8 cellular contexts compared by ENCODE assay signal in genomic region chr12:66130267-66131066, GRCh38. TPM values are rescaled to one million over a fixed set of nuclear protein-coding genes. Genes with fewer than 3 reads are reported as not detected.
DNase-seq lines count a peak whose midpoint lies in the region; ATAC-seq and TF ChIP-seq lines count a peak whose summit lies in the region.

Gene LLPH, minus strand, starts transcription at chr12:66130750. Its CDS starts 1,644 bp downstream, at chr12:66129106.

- H3K9me3 ChIP-seq in ascending aorta: no peaks in the 10 kb centered on the region

- TF ChIP-seq POLR2A in GM15510 (IDR thresholded peaks at IDR 0.05; ENCODE audit: borderline replicate concordance, extremely low read depth, insufficient read length): peak; percentile 91

- H3K9ac ChIP-seq in rectal smooth muscle tissue (ENCODE audit: low read length): peak within 1 kb of the TSS; percentile 69

- H3K4me3 ChIP-seq in ascending aorta: peak within 1 kb of the TSS; percentile 82 to 98
- peak within 1 kb of the TSS; percentile 92 for H3K4me3 ChIP-seq in rectal smooth muscle tissue (ENCODE audit: low read length)

- H3K27ac ChIP-seq in ascending aorta (peak within 1 kb of the TSS; percentile 51 to 74), rectal smooth muscle tissue (ENCODE audit: low read depth, low read length) (no peak within 1 kb of the TSS)

- peak; percentile 94 for ATAC-seq in HG02870 (IDR thresholded peaks at IDR 0.05; ENCODE audit: unreplicated experiment)

- H3K27me3 ChIP-seq in ascending aorta (no peaks in the 10 kb centered on the region), rectal smooth muscle tissue (ENCODE audit: control insufficient read depth, insufficient read depth, low read length) (no peaks in the 10 kb centered on the region)

- H3K4me1 ChIP-seq in ascending aorta (peaks cover 0 to 6% of the 10 kb centered on the region in 2 donors), rectal smooth muscle tissue (ENCODE audit: control insufficient read depth, insufficient read depth, low read length) (peaks cover 8% of the 10 kb centered on the region)

- intact Hi-C loops in T-helper 2 cell treated with Interferon-gamma antibody and Interleukin-4, amounts not matched to agents 100 ng/mL and 5 ng/mL, for 36 hours (cut with micrococcal nuclease): loop anchor here (1.0 to 10.0 kb wide), 6 partner anchors 15 to 1726 kb away; partner anchors contain the start of genes HELB, LEMD3, TMBIM4 and XPOT
- intact Hi-C loops in ascending aorta (cut with DNase I): loop anchor here (1.0 to 5.0 kb wide), 3 partner anchors 40 to 172 kb away; partner anchors contain the start of genes HELB and IRAK3

- no peak for TF ChIP-seq CTCF in ascending aorta (IDR thresholded peaks at IDR 0.05)

- DNase-seq in NCI-H146 treated with DMSO at 0.1 percent for 48 hours (lab: John Stamatoyannopoulos, UW; ENCODE audit: unreplicated experiment): peak; percentile 45
- DNase-seq in ascending aorta (ENCODE audit: low spot score in 2 of 2): peak; percentile 53 to 93
- DNase-seq in hepatic stellate cell (ENCODE audit: low spot score): peak; percentile 85
- DNase-seq in GOT3 (lab: John Stamatoyannopoulos, UW): no peak

- H3K36me3 ChIP-seq in ascending aorta: peaks cover 6 to 25% of the 10 kb centered on the region in 2 donors
- peaks cover 3% of the 10 kb centered on the region for H3K36me3 ChIP-seq in rectal smooth muscle tissue (ENCODE audit: control insufficient read depth, insufficient read depth, low read length)

RNA-seq across cellular contexts. Expression of gene LLPH, which starts in this region (rescaled TPM):
- total RNA-seq in T-helper 2 cell treated with Interferon-gamma antibody and Interleukin-4, amounts not matched to agents 100 ng/mL and 5 ng/mL, for 36 hours: 29.0 and 30.3 TPM in 2 replicates
- 0.21 TPM for total RNA-seq in ascending aorta

Comparison
In these comparisons a context has a peak if more than half of its experiments do, and no peak if none do; other contexts are left out.
1. RNA of gene LLPH (total RNA-seq): 29.0 to 30.3 TPM in T-helper 2 cell treated with Interferon-gamma antibody and Interleukin-4, amounts not matched to agents 100 ng/mL and 5 ng/mL, for 36 hours; 0.21 TPM in ascending aorta (single experiment); every median in the first group is over 10 times any median in the second.
2. Peak in DNase-seq, H3K4me3 ChIP-seq and H3K27ac ChIP-seq in ascending aorta; RNA of the gene not detected or under 1 TPM.